29 cellular contexts compared by ENCODE assay signal in genomic region chr1:88454781-88455180, GRCh38.
"Had no signal": no experiment of that assay in that cellular context is flagged by ENCODE, and none has a peak within 500 bp of the region (broad histone marks: within the 10 kb centered on the region; RNA-seq: fewer than 3 reads in every experiment).

No MANE protein-coding gene starts in this region.

- H3K9me3 Mint-ChIP-seq: natural killer cell treated with Interleukin-12 subunit alpha and Interleukin-12 subunit beta and Interleukin-15 and Interleukin-18, amount 100 ng/mL, for 72 hours; neural crest cell; stimulated activated effector memory CD8-positive, alpha-beta T cell treated with anti-CD3 and anti-CD28 coated beads, Interleukin-12 subunit alpha, Interleukin-12 subunit beta, amount 100 ng/mL, for 72 hours; stimulated activated naive B cell treated with anti-CD40 and anti-IgM and Interleukin-4, amounts not matched to agents 10 μg/mL and 1 μg/mL and 100 μg/mL, for 72 hours; stimulated activated naive CD8-positive, alpha-beta T cell treated with anti-CD3 and anti-CD28 coated beads, Interleukin-15, Interleukin-2, amounts not matched to agents 100 ng/mL and 50 ng/mL, for 24 hours; type B pancreatic cell had no signal

- H3K9me3 ChIP-seq: neutrophil, pancreas, prostate gland, right lobe of liver, sigmoid colon, suprapubic skin, testis, tibial artery, transverse colon, upper lobe of right lung, uterus had no signal

- H3K4me3 Mint-ChIP-seq: naive thymus-derived CD8-positive, alpha-beta T cell; natural killer cell treated with Interleukin-12 subunit alpha and Interleukin-12 subunit beta and Interleukin-15 and Interleukin-18, amount 100 ng/mL, for 72 hours; nephron progenitor cell; neural crest cell; stimulated activated effector memory CD8-positive, alpha-beta T cell treated with anti-CD3 and anti-CD28 coated beads, Interleukin-12 subunit alpha, Interleukin-12 subunit beta, amount 100 ng/mL, for 72 hours; stimulated activated naive B cell treated with anti-CD40 and anti-IgM and Interleukin-4, amounts not matched to agents 10 μg/mL and 1 μg/mL and 100 μg/mL, for 72 hours; stimulated activated naive CD8-positive, alpha-beta T cell treated with anti-CD3 and anti-CD28 coated beads, Interleukin-15, Interleukin-2, amounts not matched to agents 100 ng/mL and 50 ng/mL, for 24 hours; type B pancreatic cell had no signal

- H3K36me3 Mint-ChIP-seq: natural killer cell treated with Interleukin-12 subunit alpha and Interleukin-12 subunit beta and Interleukin-15 and Interleukin-18, amount 100 ng/mL, for 72 hours; stimulated activated effector memory CD8-positive, alpha-beta T cell treated with anti-CD3 and anti-CD28 coated beads, Interleukin-12 subunit alpha, Interleukin-12 subunit beta, amount 100 ng/mL, for 72 hours; stimulated activated naive B cell treated with anti-CD40 and anti-IgM and Interleukin-4, amounts not matched to agents 10 μg/mL and 1 μg/mL and 100 μg/mL, for 72 hours; type B pancreatic cell had no signal

- FAIRE-seq: pancreas, small intestine had no signal

- ATAC-seq: naive thymus-derived CD8-positive, alpha-beta T cell; natural killer cell treated with Interleukin-12 subunit alpha and Interleukin-12 subunit beta and Interleukin-15 and Interleukin-18, amount 100 ng/mL, for 72 hours; pancreas; right cardiac atrium; right lobe of liver; stimulated activated effector memory CD8-positive, alpha-beta T cell treated with anti-CD3 and anti-CD28 coated beads, Interleukin-12 subunit alpha, Interleukin-12 subunit beta, amount 100 ng/mL, for 72 hours; stimulated activated naive B cell treated with anti-CD40 and anti-IgM and Interleukin-4, amounts not matched to agents 10 μg/mL and 1 μg/mL and 100 μg/mL, for 72 hours; upper lobe of right lung had no signal

- H3K27me3 Mint-ChIP-seq: natural killer cell treated with Interleukin-12 subunit alpha and Interleukin-12 subunit beta and Interleukin-15 and Interleukin-18, amount 100 ng/mL, for 72 hours; stimulated activated naive CD8-positive, alpha-beta T cell treated with anti-CD3 and anti-CD28 coated beads, Interleukin-15, Interleukin-2, amounts not matched to agents 100 ng/mL and 50 ng/mL, for 24 hours had no signal

- H3K27ac Mint-ChIP-seq: natural killer cell treated with Interleukin-12 subunit alpha and Interleukin-12 subunit beta and Interleukin-15 and Interleukin-18, amount 100 ng/mL, for 72 hours; nephron progenitor cell; stimulated activated effector memory CD8-positive, alpha-beta T cell treated with anti-CD3 and anti-CD28 coated beads, Interleukin-12 subunit alpha, Interleukin-12 subunit beta, amount 100 ng/mL, for 72 hours; stimulated activated naive B cell treated with anti-CD40 and anti-IgM and Interleukin-4, amounts not matched to agents 10 μg/mL and 1 μg/mL and 100 μg/mL, for 72 hours; stimulated activated naive CD8-positive, alpha-beta T cell treated with anti-CD3 and anti-CD28 coated beads, Interleukin-15, Interleukin-2, amounts not matched to agents 100 ng/mL and 50 ng/mL, for 24 hours; type B pancreatic cell had no signal

- H3K27ac ChIP-seq: neutrophil, pancreas, prostate gland, right lobe of liver, sigmoid colon, stomach, suprapubic skin, testis, tibial artery, transverse colon, upper lobe of right lung, uterus had no signal

- DNase-seq: naive thymus-derived CD8-positive, alpha-beta T cell; nephron progenitor cell; nucleus accumbens; pancreas; retina; right cardiac atrium; right lobe of liver; sigmoid colon; small intestine; stimulated activated CD4-positive, alpha-beta T cell treated with anti-CD3 and anti-CD28 coated beads, Interleukin-15, amount 100 ng/mL, for 24 hours; stimulated activated CD4-positive, alpha-beta T cell treated with anti-CD3 and anti-CD28 coated beads, Interleukin-2, amount 100 ng/mL, for 24 hours; stimulated activated CD4-positive, alpha-beta T cell treated with anti-CD3 and anti-CD28 coated beads, Interleukin-2, amount 100 ng/mL, for 48 hours; stimulated activated CD4-positive, alpha-beta T cell treated with anti-CD3 and anti-CD28 coated beads, Interleukin-4, amount 100 ng/mL, for 24 hours; stimulated activated naive B cell treated with anti-CD40 and anti-IgM and Interleukin-4, amounts not matched to agents 10 μg/mL and 1 μg/mL and 100 μg/mL, for 72 hours; stimulated activated naive CD4-positive, alpha-beta T cell treated with Interleukin-2 at 50 U/mL for 16 hours; stomach; testis; tibial artery; transverse colon; upper lobe of right lung; uterus had no signal

- H3K4me1 Mint-ChIP-seq: naive thymus-derived CD8-positive, alpha-beta T cell; nephron progenitor cell; neural crest cell; stimulated activated effector memory CD8-positive, alpha-beta T cell treated with anti-CD3 and anti-CD28 coated beads, Interleukin-12 subunit alpha, Interleukin-12 subunit beta, amount 100 ng/mL, for 72 hours had no signal

- H3K4me3 ChIP-seq: pancreas, prostate gland, right lobe of liver, sigmoid colon, stomach, suprapubic skin, testis, tibial artery, transverse colon, upper lobe of right lung, uterus had no signal

- H3K27me3 ChIP-seq: pancreas, right lobe of liver, sigmoid colon, stomach, testis, tibial artery, transverse colon, upper lobe of right lung, uterus had no signal

- H3K36me3 ChIP-seq: neutrophil, pancreas, prostate gland, right lobe of liver, sigmoid colon, stomach, suprapubic skin, tibial artery, transverse colon, upper lobe of right lung, uterus had no signal

- H3K4me1 ChIP-seq: pancreas, prostate gland, right lobe of liver, sigmoid colon, stomach, suprapubic skin, testis, tibial artery, transverse colon, upper lobe of right lung, uterus had no signal
